ENCODE assay signal across 8 cellular contexts in genomic region chrX:119870626-119871131, GRCh38. TPM values are rescaled to one million over a fixed set of nuclear protein-coding genes. Genes with fewer than 3 reads are reported as not detected.
A peak's percentile ranks its signal among the peaks of the same experiment; 100 is the strongest.
DNase-seq lines count a peak whose midpoint lies in the region; ATAC-seq and TF ChIP-seq lines count a peak whose summit lies in the region.

No MANE protein-coding gene starts in this region.

- H3K27ac ChIP-seq in body of pancreas = peak overlapping the region; percentile 71 to 96 (median 91)
- no peak overlapping the region for H3K27ac ChIP-seq in iPS-18a (ENCODE audit: low read length)
- peak overlapping the region; percentile 96 for H3K27ac ChIP-seq in skeletal muscle tissue (ENCODE audit: low read depth, low read length)

- DNase-seq in GM12865 (ENCODE audit: low read depth) (peak; percentile 50), SK-N-DZ (ENCODE audit: low spot score) (peak; percentile 18), body of pancreas (peak in 3 of 4 donors; percentile 13 to 34 (median 17))

- TF ChIP-seq CTCF in GM12865 (IDR thresholded peaks at IDR 0.05; ENCODE audit: insufficient read depth, low read depth, low read length, missing control alignments) (no peak), body of pancreas (IDR thresholded peaks at IDR 0.05) (no peak)

- intact Hi-C loops in body of pancreas (cut with DNase I) = no loop called here

- TF ChIP-seq POLR2A in body of pancreas (IDR thresholded peaks at IDR 0.05) = no peak

- H3K9ac ChIP-seq in iPS-18a (ENCODE audit: low read length) (peak overlapping the region; percentile 80), skeletal muscle tissue (ENCODE audit: low read depth in 1 of 3, low read length in 3 of 3) (peak overlapping the region; percentile 94 to 97 (median 95))

- H3K27me3 ChIP-seq in body of pancreas = no peaks in the 10 kb centered on the region
- H3K27me3 ChIP-seq in iPS-18a (ENCODE audit: control insufficient read depth, insufficient read depth, low read length) = no peaks in the 10 kb centered on the region
- H3K27me3 ChIP-seq in skeletal muscle tissue (ENCODE audit: control insufficient read depth in 3 of 3, insufficient read depth in 3 of 3, low read length in 3 of 3) = no peaks in the 10 kb centered on the region

- no peaks in the 10 kb centered on the region for H3K9me3 ChIP-seq in body of pancreas
- H3K9me3 ChIP-seq in iPS-18a (ENCODE audit: control insufficient read depth, low read depth, low read length) = no peaks in the 10 kb centered on the region
- no peaks in the 10 kb centered on the region for H3K9me3 ChIP-seq in skeletal muscle tissue (ENCODE audit: control insufficient read depth in 3 of 3, low read length in 3 of 3)

- WGBS in body of pancreas, 2 donors = 0% methylated on average over 1 to 15 of the region's 25 CpGs

- H3K4me1 ChIP-seq in body of pancreas (peaks cover 9% of the 10 kb centered on the region), iPS-18a (ENCODE audit: control insufficient read depth, low read depth, low read length) (no peaks in the 10 kb centered on the region), skeletal muscle tissue (ENCODE audit: control insufficient read depth in 3 of 3, insufficient read depth in 3 of 3, low read length in 3 of 3) (peaks cover 7 to 18% (median 11%) of the 10 kb centered on the region in 3 donors)

- peak overlapping the region; percentile 74 for H3K4me3 ChIP-seq in GM12865 (ENCODE audit: low read depth, low read length)
- peak overlapping the region; percentile 37 to 63 for H3K4me3 ChIP-seq in body of pancreas
- peak overlapping the region; percentile 71 for H3K4me3 ChIP-seq in iPS-18a (ENCODE audit: low read length)
- peak overlapping the region; percentile 85 to 89 (median 87) for H3K4me3 ChIP-seq in skeletal muscle tissue (ENCODE audit: low read length in 3 of 3)

- H3K36me3 ChIP-seq in body of pancreas (replicated peaks in 1 of 2; ENCODE audit: insufficient read depth in 1 of 2, low read depth in 2 of 2) = no peaks in the 10 kb centered on the region
- H3K36me3 ChIP-seq in iPS-18a (ENCODE audit: control insufficient read depth, low read depth, low read length) = no peaks in the 10 kb centered on the region
- no peaks in the 10 kb centered on the region for H3K36me3 ChIP-seq in skeletal muscle tissue (ENCODE audit: control insufficient read depth in 3 of 3, insufficient read depth in 3 of 3, low read length in 3 of 3)

- ATAC-seq in HG02870 (IDR thresholded peaks at IDR 0.05; ENCODE audit: unreplicated experiment) = peak; percentile 3
- peak; percentile 6 for ATAC-seq in body of pancreas
- no peak for ATAC-seq in GM18858 (IDR thresholded peaks at IDR 0.05; ENCODE audit: unreplicated experiment)
- ATAC-seq in HG02623 (IDR thresholded peaks at IDR 0.05; ENCODE audit: unreplicated experiment) = no peak

RNA-seq across cellular contexts. Expression of gene RNF113A, which starts 0.9 kb away (rescaled TPM):
- 21.2 and 23.0 TPM in 2 replicates for polyA plus RNA-seq in SK-N-DZ (2014; cell fraction: cytosol; rRNA removed)
- polyA plus RNA-seq in SK-N-DZ (2014; cell fraction: nucleus; rRNA removed) = 11.0 and 12.0 TPM in 2 replicates
- total RNA-seq in body of pancreas (10 to 100 TPM in 1 of 2 donors, 1 to 10 TPM in 1; 9.1 to 10.5 TPM), skeletal muscle tissue (9.4 TPM)

RNA-seq across cellular contexts. Expression of gene NDUFA1, which starts 1.0 kb away (rescaled TPM):
- 99.2 and 115 TPM in 2 replicates for polyA plus RNA-seq in SK-N-DZ (2014; cell fraction: cytosol; rRNA removed)
- polyA plus RNA-seq in SK-N-DZ (2014; cell fraction: nucleus; rRNA removed) = 55.3 and 67.6 TPM in 2 replicates
- total RNA-seq in body of pancreas = 10 to 100 TPM; 13.5 to 15.6 TPM
- 122 TPM for total RNA-seq in skeletal muscle tissue

RNA-seq across cellular contexts. Expression of gene UPF3B, which starts 17.9 kb away (rescaled TPM):
- 8.0 and 10.0 TPM in 2 replicates for polyA plus RNA-seq in SK-N-DZ (2014; cell fraction: cytosol; rRNA removed)
- polyA plus RNA-seq in SK-N-DZ (2014; cell fraction: nucleus; rRNA removed) = 9.3 and 15.2 TPM in 2 replicates
- 1 to 10 TPM; 2.6 to 4.2 TPM for total RNA-seq in body of pancreas
- 1.6 TPM for total RNA-seq in skeletal muscle tissue

RNA-seq across cellular contexts. Expression of gene AKAP14, which starts 25.0 kb away (rescaled TPM):
- polyA plus RNA-seq in SK-N-DZ (2014; cell fraction: cytosol; rRNA removed) = not detected in 2 replicates
- not detected in 2 replicates for polyA plus RNA-seq in SK-N-DZ (2014; cell fraction: nucleus; rRNA removed)
- not detected for total RNA-seq in body of pancreas
- total RNA-seq in skeletal muscle tissue = not detected

Comparison
In these comparisons a context has a peak if more than half of its experiments do, and no peak if none do; other contexts are left out.
1. ATAC-seq: peak in HG02870 (single experiment) and body of pancreas (single experiment); none in GM18858 (single experiment) and HG02623 (single experiment).
2. Peak in every context shown above with its lines, with median percentiles within 50 percentile points of each other: DNase-seq and H3K4me3 ChIP-seq.